ENCODE assay signal across 1 cellular context in genomic region chr20:23608251-23608846, GRCh38.
TF ChIP-seq lines count a peak whose summit lies in the region.

No MANE protein-coding gene starts in this region.

TF ChIP-seq in HepG2, 621 proteins besides CTCF, POLR2A, EP300 and RAD21 (continued from another document and continues in another):
- TF ChIP-seq ATF3 (CRISPR knock-in tag; IDR thresholded peaks at IDR 0.05) (no peak), ZNF615 (CRISPR knock-in tag; IDR thresholded peaks at IDR 0.05; ENCODE audit: borderline replicate concordance) (no peak), RFX5 (IDR thresholded peaks at IDR 0.05; ENCODE audit: low read depth, low read length) (no peak), NFE2L1 (CRISPR knock-in tag; IDR thresholded peaks at IDR 0.05; ENCODE audit: borderline replicate concordance) (peak; percentile 61; the same call in 1 of the 2 replicates), CBX2 (IDR thresholded peaks at IDR 0.05; ENCODE audit: low read depth, low read length) (no peak), CBX2 (CRISPR knock-in tag; IDR thresholded peaks at IDR 0.05; ENCODE audit: low read depth) (0 out of 2 replicates have a peak, but pooled peaks have one; percentile 71), ZBTB40 (IDR thresholded peaks at IDR 0.05) (no peak), ZBTB40 (CRISPR knock-in tag; IDR thresholded peaks at IDR 0.05) (no peak), PHF8 (CRISPR knock-in tag; IDR thresholded peaks at IDR 0.05) (0 out of 2 replicates have a peak, but pooled peaks have one; percentile 38), NCOA2 (CRISPR knock-in tag; IDR thresholded peaks at IDR 0.05) (no peak), ZNF567 (CRISPR knock-in tag; IDR thresholded peaks at IDR 0.05; ENCODE audit: borderline replicate concordance) (0 out of 2 replicates have a peak, but pooled peaks have one; percentile 53), HNRNPK (IDR thresholded peaks at IDR 0.05; ENCODE audit: low read depth, low read length, poor library complexity, severe bottlenecking) (no peak), MYPOP (CRISPR knock-in tag; IDR thresholded peaks at IDR 0.05) (no peak), MYC (CRISPR knock-in tag; IDR thresholded peaks at IDR 0.05; ENCODE audit: borderline replicate concordance) (peak; percentile 39; the same call in 1 of the 2 replicates), ZNF792 (CRISPR knock-in tag; IDR thresholded peaks at IDR 0.05) (0 out of 2 replicates have a peak, but pooled peaks have one; percentile 34), SOX6 (IDR thresholded peaks at IDR 0.05) (no peak), SOX6 (CRISPR knock-in tag; IDR thresholded peaks at IDR 0.05) (0 out of 2 replicates have a peak, but pooled peaks have one; percentile 9), ZNF891 (CRISPR knock-in tag; IDR thresholded peaks at IDR 0.05) (0 out of 2 replicates have a peak, but pooled peaks have one; percentile 51), ZSCAN29 (CRISPR knock-in tag; conservative IDR thresholded peaks at IDR 0.05) (no peak), TGIF2 (CRISPR knock-in tag; IDR thresholded peaks at IDR 0.05) (no peak), FIP1L1 (IDR thresholded peaks at IDR 0.05; ENCODE audit: borderline replicate concordance, insufficient read depth, low read depth, low read length) (no peak), MZF1 (CRISPR knock-in tag; IDR thresholded peaks at IDR 0.05; ENCODE audit: borderline replicate concordance) (peak; percentile 82; the same call in 1 of the 2 replicates), NFE2L2 (IDR thresholded peaks at IDR 0.05; ENCODE audit: low read length) (no peak), ATM (IDR thresholded peaks at IDR 0.05; ENCODE audit: borderline replicate concordance) (no peak), SMYD3 (CRISPR knock-in tag; IDR thresholded peaks at IDR 0.05) (no peak), ZNF839 (CRISPR knock-in tag; IDR thresholded peaks at IDR 0.05; ENCODE audit: borderline replicate concordance) (0 out of 2 replicates have a peak, but pooled peaks have one; percentile 43), POLR2AphosphoS5 (IDR thresholded peaks at IDR 0.05; ENCODE audit: low read depth, low read length) (no peak), STAT6 (CRISPR knock-in tag; IDR thresholded peaks at IDR 0.05; ENCODE audit: borderline replicate concordance) (no peak), ZNF280B (CRISPR knock-in tag; IDR thresholded peaks at IDR 0.05; ENCODE audit: borderline replicate concordance) (peak; percentile 58; the same call in 1 of the 2 replicates), ZNF580 (CRISPR knock-in tag; IDR thresholded peaks at IDR 0.05; ENCODE audit: borderline replicate concordance, low read depth) (0 out of 2 replicates have a peak, but pooled peaks have one; percentile 20), ETV6 (CRISPR knock-in tag; conservative IDR thresholded peaks at IDR 0.05) (peak; percentile 66; the same call in 1 of the 2 replicates), ZIK1 (CRISPR knock-in tag; IDR thresholded peaks at IDR 0.05; ENCODE audit: borderline replicate concordance, low read depth) (no peak), ATF1 (CRISPR knock-in tag; IDR thresholded peaks at IDR 0.05) (no peak), ZNF562 (CRISPR knock-in tag; IDR thresholded peaks at IDR 0.05; ENCODE audit: borderline replicate concordance) (no peak), ZBTB21 (CRISPR knock-in tag; IDR thresholded peaks at IDR 0.05) (0 out of 2 replicates have a peak, but pooled peaks have one; percentile 17), XRCC5 (optimal IDR thresholded peaks at IDR 0.05; ENCODE audit: low read length) (peak; percentile 66), EED (CRISPR knock-in tag; IDR thresholded peaks at IDR 0.05) (0 out of 2 replicates have a peak, but pooled peaks have one; percentile 38), TOPORS (CRISPR knock-in tag; IDR thresholded peaks at IDR 0.05) (no peak), ISX (CRISPR knock-in tag; conservative IDR thresholded peaks at IDR 0.05) (no peak), ADNP (CRISPR knock-in tag; IDR thresholded peaks at IDR 0.05) (no peak), ZNF576 (CRISPR knock-in tag; IDR thresholded peaks at IDR 0.05) (no peak), ZNF101 (CRISPR knock-in tag; IDR thresholded peaks at IDR 0.05; ENCODE audit: borderline replicate concordance, low read depth) (no peak), DR1 (CRISPR knock-in tag; IDR thresholded peaks at IDR 0.05) (peak; percentile 32; the same call in 1 of the 2 replicates), ZFY (CRISPR knock-in tag; IDR thresholded peaks at IDR 0.05) (peak; percentile 70; the same call in 1 of the 2 replicates), ZNF292 (CRISPR knock-in tag; IDR thresholded peaks at IDR 0.05; ENCODE audit: borderline replicate concordance, low read depth) (peak; percentile 64; the same call in 1 of the 2 replicates), ZNF572 (CRISPR knock-in tag; IDR thresholded peaks at IDR 0.05) (no peak), NRL (CRISPR knock-in tag; IDR thresholded peaks at IDR 0.05; ENCODE audit: borderline replicate concordance) (peak; percentile 84), ZBTB49 (CRISPR knock-in tag; IDR thresholded peaks at IDR 0.05; ENCODE audit: borderline replicate concordance) (no peak), NFKB2 (CRISPR knock-in tag; IDR thresholded peaks at IDR 0.05; ENCODE audit: borderline replicate concordance) (peak; percentile 29; the same call in 1 of the 2 replicates), HNF4A (CRISPR knock-in tag; IDR thresholded peaks at IDR 0.05) (no peak)
